ENCODE assay signal across 8 cellular contexts in genomic region chr15:76987896-76988860, GRCh38. TPM values are rescaled to one million over a fixed set of nuclear protein-coding genes. Genes with fewer than 3 reads are reported as not detected.
DNase-seq lines count a peak whose midpoint lies in the region; ATAC-seq lines count a peak whose summit lies in the region.

No MANE protein-coding gene starts in this region.

- peak; percentile 82 for ATAC-seq in GM21390 (IDR thresholded peaks at IDR 0.05; ENCODE audit: unreplicated experiment)

- peaks cover 31 to 54% (median 37%) of the 10 kb centered on the region in 3 donors for H3K4me1 Mint-ChIP-seq in CD8-positive, alpha-beta memory T cell
- H3K4me1 Mint-ChIP-seq in IgD-negative memory B cell = peaks cover 18 to 24% (median 24%) of the 10 kb centered on the region in 3 donors
- H3K4me1 Mint-ChIP-seq in activated naive CD4-positive, alpha-beta T cell treated with anti-CD3 and anti-CD28 coated beads, Interleukin-2, amount 10 ng/mL, durations not matched to agents 7 days and 5 days = peaks cover 63% of the 10 kb centered on the region

- H3K36me3 Mint-ChIP-seq in CD8-positive, alpha-beta memory T cell = no peaks in the 10 kb centered on the region
- no peaks in the 10 kb centered on the region for H3K36me3 Mint-ChIP-seq in IgD-negative memory B cell
- no peaks in the 10 kb centered on the region for H3K36me3 Mint-ChIP-seq in activated naive CD4-positive, alpha-beta T cell treated with anti-CD3 and anti-CD28 coated beads, Interleukin-2, amount 10 ng/mL, durations not matched to agents 7 days and 5 days

- H3K4me3 ChIP-seq in CD8-positive, alpha-beta memory T cell (ENCODE audit: low read length) = no peak overlapping the region

- DNase-seq in CD8-positive, alpha-beta memory T cell = peak in 1 of 5 donors; percentile 51
- peak; percentile 67 for DNase-seq in activated naive CD4-positive, alpha-beta T cell treated with anti-CD3 and anti-CD28 coated beads, Interleukin-2, amount 10 ng/mL, durations not matched to agents 7 days and 5 days
- DNase-seq in pons (ENCODE audit: low spot score) (peak; percentile 24), iPS-NIHi11 (ENCODE audit: low spot score) (no peak), cerebellar nuclear complex (lab: John Stamatoyannopoulos, UW) (no peak), occipital lobe (lab: John Stamatoyannopoulos, UW) (no peak)

- no peaks in the 10 kb centered on the region for H3K9me3 Mint-ChIP-seq in CD8-positive, alpha-beta memory T cell
- H3K9me3 Mint-ChIP-seq in IgD-negative memory B cell = no peaks in the 10 kb centered on the region
- no peaks in the 10 kb centered on the region for H3K9me3 Mint-ChIP-seq in activated naive CD4-positive, alpha-beta T cell treated with anti-CD3 and anti-CD28 coated beads, Interleukin-2, amount 10 ng/mL, durations not matched to agents 7 days and 5 days

- H3K27ac Mint-ChIP-seq in CD8-positive, alpha-beta memory T cell = peak overlapping the region; percentile 52 to 96 (median 90)
- H3K27ac Mint-ChIP-seq in IgD-negative memory B cell = peak overlapping the region; percentile 65 to 88 (median 67)
- H3K27ac Mint-ChIP-seq in activated naive CD4-positive, alpha-beta T cell treated with anti-CD3 and anti-CD28 coated beads, Interleukin-2, amount 10 ng/mL, durations not matched to agents 7 days and 5 days = peak overlapping the region; percentile 95

- H3K27me3 ChIP-seq in CD8-positive, alpha-beta memory T cell (ENCODE audit: insufficient read depth, low read length, poor library complexity, severe bottlenecking) = no peaks in the 10 kb centered on the region

- H3K36me3 ChIP-seq in CD8-positive, alpha-beta memory T cell (ENCODE audit: insufficient read depth, low read length) = no peaks in the 10 kb centered on the region

- H3K27ac ChIP-seq in CD8-positive, alpha-beta memory T cell (ENCODE audit: low read depth, low read length) = peak overlapping the region; percentile 16

- H3K27me3 Mint-ChIP-seq in CD8-positive, alpha-beta memory T cell = no peaks in the 10 kb centered on the region
- no peaks in the 10 kb centered on the region for H3K27me3 Mint-ChIP-seq in IgD-negative memory B cell
- no peaks in the 10 kb centered on the region for H3K27me3 Mint-ChIP-seq in activated naive CD4-positive, alpha-beta T cell treated with anti-CD3 and anti-CD28 coated beads, Interleukin-2, amount 10 ng/mL, durations not matched to agents 7 days and 5 days

- POLR2A ChIA-PET in CD8-positive, alpha-beta memory T cell (lab: Charles Lee) = interaction anchor here (0.6 to 2.0 kb wide), 6 partner anchors 9 to 40 kb away, joined by 3 to 6 read pairs (median 4); no protein-coding TSS in a partner anchor

- H3K4me1 ChIP-seq in CD8-positive, alpha-beta memory T cell (ENCODE audit: insufficient read depth, low read length) = peaks cover 26% of the 10 kb centered on the region

- CTCF ChIA-PET in CD8-positive, alpha-beta memory T cell (lab: Charles Lee) = interaction anchor here (0.8 to 2.3 kb wide), 3 partner anchors 19 to 36 kb away, joined by 3 to 10 read pairs (median 6); no protein-coding TSS in a partner anchor
- CTCF ChIA-PET in activated naive CD4-positive, alpha-beta T cell treated with anti-CD3 and anti-CD28 coated beads, Interleukin-2, amount 10 ng/mL, durations not matched to agents 7 days and 5 days (lab: Charles Lee) = interaction anchor here (1.6 to 4.8 kb wide), 6 partner anchors 9 to 43 kb away, joined by 3 to 36 read pairs (median 8); no protein-coding TSS in a partner anchor

- H3K9me3 ChIP-seq in CD8-positive, alpha-beta memory T cell (ENCODE audit: low read length) = no peaks in the 10 kb centered on the region

- peak overlapping the region; percentile 6 to 86 (median 59) for H3K4me3 Mint-ChIP-seq in CD8-positive, alpha-beta memory T cell
- peak overlapping the region; percentile 31 to 93 (median 68) for H3K4me3 Mint-ChIP-seq in IgD-negative memory B cell
- H3K4me3 Mint-ChIP-seq in activated naive CD4-positive, alpha-beta T cell treated with anti-CD3 and anti-CD28 coated beads, Interleukin-2, amount 10 ng/mL, durations not matched to agents 7 days and 5 days = peak overlapping the region; percentile 24

RNA-seq across cellular contexts. Expression of gene PSTPIP1, which starts 6.7 kb away (rescaled TPM):
- total RNA-seq in CD8-positive, alpha-beta memory T cell = 100 to 1,000 TPM; 123 to 127 TPM
- 83.1 TPM for polyA plus RNA-seq in CD8-positive, alpha-beta memory T cell
- 37.3 TPM for polyA plus RNA-seq in IgD-negative memory B cell
- 0.62 TPM for total RNA-seq in occipital lobe

RNA-seq across cellular contexts. Expression of gene RCN2, which starts 56.6 kb away (rescaled TPM):
- total RNA-seq in CD8-positive, alpha-beta memory T cell = 10 to 100 TPM; 35.9 to 37.1 TPM
- 54.2 TPM for polyA plus RNA-seq in CD8-positive, alpha-beta memory T cell
- 46.6 TPM for polyA plus RNA-seq in IgD-negative memory B cell
- 68.0 TPM for total RNA-seq in occipital lobe

Comparison
In these comparisons a context has a peak if more than half of its experiments do, and no peak if none do; other contexts are left out.
1. DNase-seq: peak in activated naive CD4-positive, alpha-beta T cell treated with anti-CD3 and anti-CD28 coated beads, Interleukin-2, amount 10 ng/mL, durations not matched to agents 7 days and 5 days (single experiment) and pons (single experiment); none in iPS-NIHi11 (single experiment), cerebellar nuclear complex (0 of 2) and occipital lobe (single experiment).
2. RNA of gene PSTPIP1, which starts 6.7 kb away (total RNA-seq): 123 to 127 TPM in CD8-positive, alpha-beta memory T cell; 0.62 TPM in occipital lobe (single experiment); every median in the first group is over 10 times any median in the second.
3. Peak in every context shown above with its lines, with median percentiles within 50 percentile points of each other: H3K27ac Mint-ChIP-seq and H3K4me3 Mint-ChIP-seq.